ENCODE assay signal across 22 cellular contexts in genomic region chr13:33089311-33089710, GRCh38.
"Had no signal": no experiment of that assay in that cellular context is flagged by ENCODE, and none has a peak within 500 bp of the region (broad histone marks: within the 10 kb centered on the region; RNA-seq: fewer than 3 reads in every experiment).

No MANE protein-coding gene starts in this region.

- H2AFZ ChIP-seq: neural progenitor cell had no signal

- H3K36me3 ChIP-seq: neural progenitor cell, thoracic aorta, vagina, WERI-Rb-1 had no signal

- H3K4me3 Mint-ChIP-seq: activated naive CD4-positive, alpha-beta T cell treated with anti-CD3 and anti-CD28 coated beads, Interleukin-2, amount 50 U/mL, for 24 hours; naive thymus-derived CD4-positive, alpha-beta T cell; neural progenitor cell; type B pancreatic cell had no signal

- DNase-seq: activated CD4-positive, CD25-positive, alpha-beta regulatory T cell treated with anti-CD3 and anti-CD28 coated beads, Interleukin-2, amount 50 U/mL, for 72 hours; activated gamma-delta T cell treated with Interleukin-2 at 50 U/mL for 16 hours; activated T-cell treated with anti-CD3 and anti-CD28 coated beads, Interleukin-2, amount 50 U/mL, for 1 hour; anterior cingulate cortex; body of pancreas; dermis blood vessel endothelial cell; effector CD8-positive, alpha-beta T cell; erythroblast; foreskin fibroblast; left colon; mesendoderm; mucosa of descending colon; naive thymus-derived CD4-positive, alpha-beta T cell; retina; stimulated activated CD4-positive, alpha-beta T cell treated with anti-CD3 and anti-CD28 coated beads, Interleukin-4, amount 100 ng/mL, for 24 hours; stimulated activated naive CD4-positive, alpha-beta T cell treated with Interleukin-2 at 50 U/mL for 16 hours; WERI-Rb-1 had no signal

- H3K36me3 Mint-ChIP-seq: activated naive CD4-positive, alpha-beta T cell treated with anti-CD3 and anti-CD28 coated beads, Interleukin-2, amount 50 U/mL, for 24 hours; neural progenitor cell; type B pancreatic cell had no signal

- H3K27ac ChIP-seq: body of pancreas, neural progenitor cell, thoracic aorta, vagina, WERI-Rb-1 had no signal

- H3K27me3 ChIP-seq: body of pancreas, neural progenitor cell, vagina had no signal

- H3K4me1 Mint-ChIP-seq: activated naive CD4-positive, alpha-beta T cell treated with anti-CD3 and anti-CD28 coated beads, Interleukin-2, amount 50 U/mL, for 24 hours had no signal

- H3K27ac Mint-ChIP-seq: activated naive CD4-positive, alpha-beta T cell treated with anti-CD3 and anti-CD28 coated beads, Interleukin-2, amount 50 U/mL, for 24 hours; naive thymus-derived CD4-positive, alpha-beta T cell; neural progenitor cell; type B pancreatic cell had no signal

- H3K9me3 ChIP-seq: body of pancreas, mucosa of descending colon, thoracic aorta, vagina had no signal

- H3K9me3 Mint-ChIP-seq: activated naive CD4-positive, alpha-beta T cell treated with anti-CD3 and anti-CD28 coated beads, Interleukin-2, amount 50 U/mL, for 24 hours had no signal

- H3K4me2 ChIP-seq: neural progenitor cell had no signal

- H3K4me3 ChIP-seq: body of pancreas, mucosa of descending colon, neural progenitor cell, thoracic aorta, vagina had no signal

- ATAC-seq: body of pancreas; left colon; mucosa of descending colon; naive thymus-derived CD4-positive, alpha-beta T cell had no signal

- H3K4me1 ChIP-seq: body of pancreas, neural progenitor cell, vagina had no signal

- H3K9ac ChIP-seq: neural progenitor cell had no signal
